ENCODE assay signal across 1 cellular context in the genomic region with DNA sequence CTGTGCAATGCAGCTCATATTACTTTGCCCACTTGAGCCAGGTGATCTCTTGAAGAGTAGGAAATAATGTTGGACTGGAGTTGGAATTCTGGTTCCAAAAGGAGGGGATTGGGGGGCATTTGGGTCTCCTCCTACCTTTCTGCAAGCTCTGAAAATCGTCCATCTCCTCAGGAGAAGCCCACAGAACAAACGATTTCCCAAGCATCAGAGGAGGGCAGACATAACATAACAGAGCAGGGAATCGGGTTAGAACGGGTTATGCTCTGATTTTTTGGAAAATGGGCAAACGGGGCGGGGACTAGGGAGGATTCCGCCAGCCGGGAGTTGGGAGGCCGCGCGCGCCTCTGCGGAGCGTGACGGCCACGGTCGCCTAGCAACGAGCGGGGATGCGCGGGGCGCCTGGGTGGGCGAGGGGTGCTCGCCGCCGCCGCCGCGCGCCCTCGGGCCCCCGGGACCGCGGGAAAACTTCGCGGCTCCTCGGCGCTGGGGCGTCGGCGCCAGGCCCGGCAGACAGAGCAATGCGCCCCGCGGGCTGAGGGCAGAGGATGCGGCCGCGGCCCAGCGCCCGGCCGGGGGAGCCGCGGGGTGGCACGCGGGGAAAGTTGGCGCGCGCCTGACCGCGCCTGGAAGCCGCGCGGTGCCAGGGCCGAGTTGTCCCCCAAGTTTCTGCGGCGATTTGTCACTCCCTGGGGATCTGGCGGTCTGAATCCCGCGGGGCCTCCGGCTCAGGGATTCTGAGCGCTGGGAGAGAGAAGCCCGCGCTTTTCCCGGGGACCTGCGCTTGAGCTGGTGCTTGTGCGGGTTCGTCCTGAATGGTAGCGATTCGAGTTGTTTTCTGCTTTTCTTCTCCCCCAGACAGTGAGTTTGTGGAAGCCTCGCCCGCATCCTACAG.
TF ChIP-seq lines count a peak whose summit lies in the region.

No MANE protein-coding gene starts in this region.

TF ChIP-seq in H1, 55 proteins besides CTCF, POLR2A, EP300 and RAD21:
- peak; percentile 38; the same call in 1 of the 2 replicates for TF ChIP-seq SUZ12 (IDR thresholded peaks at IDR 0.05; ENCODE audit: low read length)
- no peak for TF ChIP-seq SP4 (IDR thresholded peaks at IDR 0.05; ENCODE audit: low read length)
- TF ChIP-seq EZH2 (IDR thresholded peaks at IDR 0.05; ENCODE audit: low read depth, low read length, severe bottlenecking): peak; percentile 21
- no peak for TF ChIP-seq RNF2 (IDR thresholded peaks at IDR 0.05; ENCODE audit: borderline replicate concordance, low read depth, low read length, missing control alignments, poor library complexity, severe bottlenecking)
- TF ChIP-seq HDAC6 (IDR thresholded peaks at IDR 0.05; ENCODE audit: low read depth, low read length): no peak
- no peak for TF ChIP-seq SAP30 (IDR thresholded peaks at IDR 0.05; ENCODE audit: insufficient read depth, insufficient replicate concordance, low read length)
- no peak for TF ChIP-seq SIX5 (IDR thresholded peaks at IDR 0.05; ENCODE audit: low read depth, low read length)
- no peak for TF ChIP-seq CHD7 (IDR thresholded peaks at IDR 0.05; ENCODE audit: insufficient replicate concordance, low read length)
- TF ChIP-seq TBP (IDR thresholded peaks at IDR 0.05; ENCODE audit: low read depth, low read length): no peak
- TF ChIP-seq RBBP5 (IDR thresholded peaks at IDR 0.05; ENCODE audit: borderline replicate concordance, low read depth, low read length): 0 out of 2 replicates have a peak, but pooled peaks have one; percentile 14
- TF ChIP-seq E2F6 (IDR thresholded peaks at IDR 0.05): peak; percentile 85; the same call in 1 of the 2 replicates
- TF ChIP-seq TAF1 (IDR thresholded peaks at IDR 0.05; ENCODE audit: low read depth, low read length): 0 out of 2 replicates have a peak, but pooled peaks have one; percentile 7
- no peak for TF ChIP-seq NRF1 (IDR thresholded peaks at IDR 0.05; ENCODE audit: low read depth, low read length)
